In the genomic region with DNA sequence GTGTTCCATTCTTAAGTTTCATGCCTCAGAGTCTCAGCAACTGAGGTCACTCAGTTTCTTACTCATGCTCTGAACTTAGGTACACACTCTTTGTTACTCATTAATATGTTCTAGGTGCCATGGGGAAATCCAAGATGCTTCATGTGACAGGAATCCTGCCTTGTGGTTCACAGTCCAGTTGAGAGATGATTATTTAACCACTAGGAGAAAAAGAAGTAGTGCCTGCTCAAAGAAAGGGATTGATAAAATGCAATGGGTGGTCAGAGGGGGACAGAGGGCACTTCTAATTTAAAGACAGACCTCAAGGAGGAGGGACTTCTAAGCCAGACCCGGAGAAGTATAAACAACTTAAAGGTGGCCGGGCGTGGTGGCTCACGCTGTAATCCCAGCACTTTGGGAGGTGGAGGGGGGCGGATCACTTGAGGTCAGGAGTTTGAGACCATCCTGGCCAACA, we compare ENCODE assay signal across 9 cellular contexts.
DNase-seq lines count a peak whose midpoint lies in the region; ATAC-seq and TF ChIP-seq lines count a peak whose summit lies in the region.
"Had no signal": no experiment of that assay in that cellular context is flagged by ENCODE, and none has a peak within 500 bp of the region (broad histone marks: within the 10 kb centered on the region; RNA-seq: fewer than 3 reads in every experiment).

No MANE protein-coding gene starts in this region.

- TF ChIP-seq CTCF in body of pancreas (IDR thresholded peaks at IDR 0.05) (peak in 3 of 7 experiments; percentile 7 to 23 (median 20)), suprapubic skin (IDR thresholded peaks at IDR 0.05) (no peak)

- WGBS in body of pancreas, 2 donors: 84 to 95% methylated on average over 5 of the region's 5 CpGs
- WGBS in suprapubic skin: 79% methylated on average over 5 of the region's 5 CpGs

- TF ChIP-seq EP300 in suprapubic skin (IDR thresholded peaks at IDR 0.05): no peak

- no peaks in the 10 kb centered on the region for H3K27me3 Mint-ChIP-seq in activated T-cell treated with anti-CD3 and anti-CD28 coated beads, Interleukin-2, amount 50 U/mL, for 4 hours (ENCODE audit: low read depth)

- H3K4me3 ChIP-seq in body of pancreas (no peak overlapping the region), suprapubic skin (no peak overlapping the region)

- H3K27ac ChIP-seq in body of pancreas (peak overlapping the region in 3 of 4 donors; percentile 26 to 69 (median 62)), suprapubic skin (no peak overlapping the region)

- H3K9me3 Mint-ChIP-seq in activated T-cell treated with anti-CD3 and anti-CD28 coated beads, Interleukin-2, amount 50 U/mL, for 4 hours: no peaks in the 10 kb centered on the region
- no peaks in the 10 kb centered on the region for H3K9me3 Mint-ChIP-seq in stimulated activated effector memory CD8-positive, alpha-beta T cell treated with anti-CD3 and anti-CD28 coated beads, Interleukin-12 subunit alpha, Interleukin-12 subunit beta, amount 100 ng/mL, for 72 hours
- H3K9me3 Mint-ChIP-seq: activated naive CD8-positive, alpha-beta T cell treated with anti-CD3 and anti-CD28 coated beads, Interleukin-2, amount 10 ng/mL, durations not matched to agents 7 days and 5 days had no signal

- H3K36me3 Mint-ChIP-seq in activated T-cell treated with anti-CD3 and anti-CD28 coated beads, Interleukin-2, amount 50 U/mL, for 4 hours (ENCODE audit: insufficient read depth): no peaks in the 10 kb centered on the region
- H3K36me3 Mint-ChIP-seq in stimulated activated effector memory CD8-positive, alpha-beta T cell treated with anti-CD3 and anti-CD28 coated beads, Interleukin-12 subunit alpha, Interleukin-12 subunit beta, amount 100 ng/mL, for 72 hours: peaks cover 6% of the 10 kb centered on the region

- no peaks in the 10 kb centered on the region for H3K9me3 ChIP-seq in body of pancreas
- H3K9me3 ChIP-seq in suprapubic skin: no peaks in the 10 kb centered on the region

- TF ChIP-seq POLR2A in body of pancreas (IDR thresholded peaks at IDR 0.05) (no peak), suprapubic skin (IDR thresholded peaks at IDR 0.05) (no peak)

- H3K36me3 ChIP-seq in body of pancreas (replicated peaks in 1 of 2; ENCODE audit: insufficient read depth in 1 of 2, low read depth in 2 of 2) (no peaks in the 10 kb centered on the region), suprapubic skin (no peaks in the 10 kb centered on the region)

- H3K27me3 ChIP-seq in body of pancreas (no peaks in the 10 kb centered on the region), suprapubic skin (no peaks in the 10 kb centered on the region)

- peak; percentile 87 to 90 for ATAC-seq in activated T-cell treated with anti-CD3 and anti-CD28 coated beads, Interleukin-2, amount 50 U/mL, for 4 hours
- ATAC-seq in HG03095 (IDR thresholded peaks at IDR 0.05; ENCODE audit: unreplicated experiment) (peak; percentile 64), body of pancreas (peak; percentile 82), Right ventricle myocardium inferior (no peak)
- ATAC-seq in stimulated activated effector memory CD8-positive, alpha-beta T cell treated with anti-CD3 and anti-CD28 coated beads, Interleukin-12 subunit alpha, Interleukin-12 subunit beta, amount 100 ng/mL, for 72 hours: peak; percentile 97

- H3K4me1 Mint-ChIP-seq in activated T-cell treated with anti-CD3 and anti-CD28 coated beads, Interleukin-2, amount 50 U/mL, for 4 hours (ENCODE audit: low read depth): peaks cover 4% of the 10 kb centered on the region
- H3K4me1 Mint-ChIP-seq in stimulated activated effector memory CD8-positive, alpha-beta T cell treated with anti-CD3 and anti-CD28 coated beads, Interleukin-12 subunit alpha, Interleukin-12 subunit beta, amount 100 ng/mL, for 72 hours: peaks cover 8% of the 10 kb centered on the region

- H3K4me1 ChIP-seq in body of pancreas: peaks cover 28% of the 10 kb centered on the region
- H3K4me1 ChIP-seq in suprapubic skin: peaks cover 3% of the 10 kb centered on the region

- intact Hi-C loops in body of pancreas (cut with DNase I) (no loop called here), Right ventricle myocardium inferior (cut with DNase I) (no loop called here)

- no peak for DNase-seq in activated T-cell treated with anti-CD3 and anti-CD28 coated beads, Interleukin-2, amount 50 U/mL, for 4 hours
- no peak for DNase-seq in activated T-cell treated with anti-CD3 and anti-CD28 coated beads, Interleukin-2, amount 50 U/mL, for 1 hour
- DNase-seq in body of pancreas (peak in 2 of 4 donors; percentile 30 to 60), SIG-M5 treated with dmso at 0.1 percent for 504 hours (lab: John Stamatoyannopoulos, UW; ENCODE audit: unreplicated experiment) (no peak), Right ventricle myocardium inferior (ENCODE audit: missing footprints) (no peak), suprapubic skin (ENCODE audit: low spot score in 2 of 2) (no peak)
- no peak for DNase-seq in stimulated activated effector memory CD8-positive, alpha-beta T cell treated with anti-CD3 and anti-CD28 coated beads, Interleukin-12 subunit alpha, Interleukin-12 subunit beta, amount 100 ng/mL, for 72 hours (ENCODE audit: low spot score in 2 of 2)
- DNase-seq: activated naive CD8-positive, alpha-beta T cell treated with anti-CD3 and anti-CD28 coated beads, Interleukin-2, amount 10 ng/mL, durations not matched to agents 7 days and 5 days had no signal

- no peak overlapping the region for H3K27ac Mint-ChIP-seq in stimulated activated effector memory CD8-positive, alpha-beta T cell treated with anti-CD3 and anti-CD28 coated beads, Interleukin-12 subunit alpha, Interleukin-12 subunit beta, amount 100 ng/mL, for 72 hours
- H3K27ac Mint-ChIP-seq: activated naive CD8-positive, alpha-beta T cell treated with anti-CD3 and anti-CD28 coated beads, Interleukin-2, amount 10 ng/mL, durations not matched to agents 7 days and 5 days had no signal

- H3K4me3 Mint-ChIP-seq in activated T-cell treated with anti-CD3 and anti-CD28 coated beads, Interleukin-2, amount 50 U/mL, for 4 hours: no peak overlapping the region
- no peak overlapping the region for H3K4me3 Mint-ChIP-seq in stimulated activated effector memory CD8-positive, alpha-beta T cell treated with anti-CD3 and anti-CD28 coated beads, Interleukin-12 subunit alpha, Interleukin-12 subunit beta, amount 100 ng/mL, for 72 hours
- H3K4me3 Mint-ChIP-seq: activated naive CD8-positive, alpha-beta T cell treated with anti-CD3 and anti-CD28 coated beads, Interleukin-2, amount 10 ng/mL, durations not matched to agents 7 days and 5 days had no signal
